Comparison of ENCODE assay signal across 1 cellular context in the genomic region with DNA sequence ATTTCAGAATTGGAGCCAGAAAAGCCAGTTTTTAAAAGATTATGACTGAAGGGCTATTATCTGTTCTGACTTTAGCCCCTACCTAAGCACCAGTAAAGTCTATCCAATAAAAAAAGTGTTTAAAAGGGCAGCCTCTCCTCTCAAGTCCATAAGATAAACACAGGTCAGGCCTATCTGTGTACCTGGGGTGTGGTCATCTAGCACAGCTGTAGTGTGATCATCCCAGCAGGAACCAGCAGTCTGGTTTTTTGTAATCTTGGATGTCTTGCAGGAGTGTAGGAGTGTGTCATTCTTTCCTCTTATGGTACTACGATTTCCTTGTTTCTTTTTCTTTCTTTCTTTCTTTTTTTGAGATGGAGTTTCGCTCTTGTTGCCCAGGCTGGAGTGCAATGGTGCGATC.
TF ChIP-seq lines count a peak whose summit lies in the region.

No MANE protein-coding gene starts in this region.

TF ChIP-seq in IMR-90, 13 proteins besides CTCF, POLR2A, EP300 and RAD21 (continued from another document):
- no peak for TF ChIP-seq ELK1 (IDR thresholded peaks at IDR 0.05; ENCODE audit: borderline replicate concordance, low read depth, low read length)
